Comparison of ENCODE assay signal across 26 cellular contexts in the genomic region with DNA sequence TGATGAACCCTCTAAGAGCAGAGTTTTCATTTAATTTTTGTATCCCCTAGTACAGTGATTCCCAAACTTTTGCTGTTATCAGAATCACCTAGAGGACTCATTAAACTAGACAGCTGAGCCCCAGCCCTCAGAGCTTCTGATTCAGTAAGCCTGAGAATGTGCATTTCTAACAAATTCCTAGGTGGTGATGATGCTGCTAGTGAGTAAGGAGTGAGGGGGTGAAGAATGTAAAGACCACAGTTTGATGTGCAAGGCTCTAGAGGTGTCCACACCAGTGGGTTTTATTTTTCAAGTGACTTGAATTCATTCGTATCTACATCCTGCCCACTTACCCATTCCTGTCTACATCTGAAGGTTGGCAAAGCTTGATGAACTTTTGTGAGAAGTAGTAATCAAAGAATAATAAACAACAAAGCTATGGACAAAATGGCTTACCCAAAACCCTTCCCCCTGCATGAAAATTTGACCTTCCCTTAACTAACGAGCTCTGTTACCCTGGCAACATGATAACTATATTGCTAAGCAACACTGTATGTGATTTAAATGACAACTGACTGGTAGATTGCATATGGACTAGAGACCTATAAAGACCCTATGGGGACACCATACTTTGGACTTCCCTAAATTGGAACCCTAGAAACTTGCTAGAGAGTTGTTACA. TPM values are rescaled to one million over a fixed set of nuclear protein-coding genes. Genes with fewer than 3 reads are reported as not detected.
DNase-seq lines count a peak whose midpoint lies in the region; ATAC-seq lines count a peak whose summit lies in the region.
"Had no signal": no experiment of that assay in that cellular context is flagged by ENCODE, and none has a peak within 500 bp of the region (broad histone marks: within the 10 kb centered on the region; RNA-seq: fewer than 3 reads in every experiment).

No MANE protein-coding gene starts in this region.

- no peak overlapping the region for H3K27ac ChIP-seq in iPS-20b (ENCODE audit: low read length)
- H3K27ac ChIP-seq: epithelial cell of prostate, heart left ventricle, left ventricle myocardium inferior, ovary, testis had no signal

- ATAC-seq in HG03354 (IDR thresholded peaks at IDR 0.05; ENCODE audit: poor library complexity, severe bottlenecking, unreplicated experiment) (peak; percentile 31), HG03565 (IDR thresholded peaks at IDR 0.05; ENCODE audit: unreplicated experiment) (no peak)
- ATAC-seq in activated T-cell treated with anti-CD3 and anti-CD28 coated beads, Interleukin-2, amount 50 U/mL, for 72 hours (replicated peaks in 1 of 2), result no peak
- ATAC-seq: heart left ventricle; naive thymus-derived CD8-positive, alpha-beta T cell; Right ventricle myocardium inferior had no signal

- peak overlapping the region; percentile 19; the same call in 1 of the 2 replicates for H3K9ac ChIP-seq in iPS-20b (ENCODE audit: low read depth, low read length)

- H3K27me3 ChIP-seq in iPS-20b (ENCODE audit: insufficient read depth, low read length), result no peaks in the 10 kb centered on the region
- H3K27me3 ChIP-seq: heart left ventricle, ovary, testis had no signal

- no peak overlapping the region for H3K4me3 Mint-ChIP-seq in activated T-cell treated with anti-CD3 and anti-CD28 coated beads, Interleukin-2, amount 50 U/mL, for 72 hours
- H3K4me3 Mint-ChIP-seq: immature natural killer cell; mesothelial cell of epicardium; naive thymus-derived CD8-positive, alpha-beta T cell had no signal

- H3K9me3 Mint-ChIP-seq in activated T-cell treated with anti-CD3 and anti-CD28 coated beads, Interleukin-2, amount 50 U/mL, for 72 hours, result no peaks in the 10 kb centered on the region
- H3K9me3 Mint-ChIP-seq: immature natural killer cell; mesothelial cell of epicardium; naive thymus-derived CD8-positive, alpha-beta T cell had no signal

- H3K27me3 Mint-ChIP-seq in activated T-cell treated with anti-CD3 and anti-CD28 coated beads, Interleukin-2, amount 50 U/mL, for 72 hours (ENCODE audit: low read depth), result no peaks in the 10 kb centered on the region
- H3K27me3 Mint-ChIP-seq: naive thymus-derived CD8-positive, alpha-beta T cell had no signal

- peaks cover 17% of the 10 kb centered on the region for H3K4me1 ChIP-seq in iPS-20b (ENCODE audit: insufficient read depth, low read length)
- H3K4me1 ChIP-seq: Caco-2, testis had no signal

- no peaks in the 10 kb centered on the region for H3K36me3 Mint-ChIP-seq in activated T-cell treated with anti-CD3 and anti-CD28 coated beads, Interleukin-2, amount 50 U/mL, for 72 hours (ENCODE audit: insufficient read depth in 2 of 2)

- DNase-seq in EL, result peak; percentile 9
- DNase-seq in amniotic epithelial cell (ENCODE audit: low read depth), result peak; percentile 7
- no peak for DNase-seq in UCSD-AML1 (lab: John Stamatoyannopoulos, UW; ENCODE audit: unreplicated experiment)
- DNase-seq in activated T-cell treated with anti-CD3 and anti-CD28 coated beads, Interleukin-2, amount 50 U/mL, for 72 hours, result no peak
- no peak for DNase-seq in activated gamma-delta T cell (lab: John Stamatoyannopoulos, UW)
- DNase-seq: activated CD4-positive, alpha-beta T cell treated with anti-CD3 and anti-CD28 coated beads, Interleukin-2, amount 50 U/mL, for 48 hours; Caco-2; DND-41; heart left ventricle; immature natural killer cell; Kasumi-1; left ventricle myocardium inferior; naive thymus-derived CD8-positive, alpha-beta T cell; NCI-H1694; NCI-H774; ovary; stimulated activated CD4-positive, alpha-beta T cell treated with anti-CD3 and anti-CD28 coated beads, Interleukin-12 subunit alpha, Interleukin-12 subunit beta, amount 100 ng/mL, for 4 hours; stimulated activated CD4-positive, alpha-beta T cell treated with anti-CD3 and anti-CD28 coated beads, Interleukin-4, amount 100 ng/mL, for 4 hours; stimulated activated naive CD4-positive, alpha-beta T cell; testis had no signal

- peak overlapping the region; percentile 39; the same call in 1 of the 2 replicates for H3K4me3 ChIP-seq in iPS-20b (ENCODE audit: low read length)
- H3K4me3 ChIP-seq: heart left ventricle, left ventricle myocardium inferior, ovary, testis had no signal

- H3K36me3 ChIP-seq in iPS-20b (ENCODE audit: insufficient read depth, low read depth, low read length), result no peaks in the 10 kb centered on the region
- H3K36me3 ChIP-seq: left ventricle myocardium inferior, ovary had no signal

- H3K27ac Mint-ChIP-seq in activated T-cell treated with anti-CD3 and anti-CD28 coated beads, Interleukin-2, amount 50 U/mL, for 72 hours, result no peak overlapping the region
- H3K27ac Mint-ChIP-seq: immature natural killer cell; mesothelial cell of epicardium; naive thymus-derived CD8-positive, alpha-beta T cell had no signal

- no peaks in the 10 kb centered on the region for H3K9me3 ChIP-seq in iPS-20b (ENCODE audit: insufficient read depth, low read depth, low read length)
- H3K9me3 ChIP-seq: Caco-2, heart left ventricle, left ventricle myocardium inferior, ovary, testis had no signal

- no peaks in the 10 kb centered on the region for H3K4me1 Mint-ChIP-seq in activated T-cell treated with anti-CD3 and anti-CD28 coated beads, Interleukin-2, amount 50 U/mL, for 72 hours (ENCODE audit: low read depth)
- H3K4me1 Mint-ChIP-seq: immature natural killer cell had no signal

RNA-seq across cellular contexts. Expression of a gene that starts 35.2 kb away (rescaled TPM):
- 1 to 10 TPM; 2.3 to 3.2 TPM for total RNA-seq in activated T-cell treated with anti-CD3 and anti-CD28 coated beads, Interleukin-2, amount 50 U/mL, for 72 hours

Comparison
In these comparisons a context has a peak if more than half of its experiments do, and no peak if none do; other contexts are left out.
1. DNase-seq: peak in EL (single experiment) and amniotic epithelial cell (single experiment); none in UCSD-AML1 (single experiment), activated T-cell treated with anti-CD3 and anti-CD28 coated beads, Interleukin-2, amount 50 U/mL, for 72 hours (0 of 2) and activated gamma-delta T cell (single experiment).